In genomic region chr14:49908433-49908782, GRCh38 we compare ENCODE assay signal across 13 cellular contexts. TPM values are rescaled to one million over a fixed set of nuclear protein-coding genes. Genes with fewer than 3 reads are reported as not detected.
DNase-seq lines count a peak whose midpoint lies in the region; ATAC-seq and TF ChIP-seq lines count a peak whose summit lies in the region.
"Had no signal": no experiment of that assay in that cellular context is flagged by ENCODE, and none has a peak within 500 bp of the region (broad histone marks: within the 10 kb centered on the region; RNA-seq: fewer than 3 reads in every experiment).

No MANE protein-coding gene starts in this region.

- peaks cover 17% of the 10 kb centered on the region for H3K36me3 Mint-ChIP-seq in activated naive CD8-positive, alpha-beta T cell treated with anti-CD3 and anti-CD28 coated beads for 36 hours

- DNase-seq in heart right ventricle (no peak), left ventricle myocardium superior (no peak), iris pigment epithelial cell (ENCODE audit: low read depth) (peak; percentile 41), upper lobe of left lung (no peak), NCI-H187 (lab: John Stamatoyannopoulos, UW) (no peak), HEK293T (ENCODE audit: extremely low spot score) (no peak)
- DNase-seq in activated naive CD8-positive, alpha-beta T cell treated with anti-CD3 and anti-CD28 coated beads for 36 hours = no peak
- DNase-seq: activated CD4-positive, alpha-beta T cell treated with anti-CD3 and anti-CD28 coated beads, Interleukin-2, amount 50 U/mL, for 48 hours; DND-41; NCI-H2029; right lobe of liver; uterus had no signal

- TF ChIP-seq CTCF in heart right ventricle (IDR thresholded peaks at IDR 0.05) = no peak
- no peak for TF ChIP-seq CTCF in upper lobe of left lung (IDR thresholded peaks at IDR 0.05)

- H3K9me3 ChIP-seq in heart right ventricle (no peaks in the 10 kb centered on the region), upper lobe of left lung (no peaks in the 10 kb centered on the region)
- H3K9me3 ChIP-seq: right lobe of liver, uterus had no signal

- H3K36me3 ChIP-seq in heart right ventricle = no peaks in the 10 kb centered on the region
- no peaks in the 10 kb centered on the region for H3K36me3 ChIP-seq in upper lobe of left lung
- H3K36me3 ChIP-seq: right lobe of liver, uterus had no signal

- ATAC-seq in heart right ventricle (no peak), left ventricle myocardium superior (no peak), upper lobe of left lung (ENCODE audit: low FRiP score in 2 of 2) (no peak), HG02571 (IDR thresholded peaks at IDR 0.05; ENCODE audit: unreplicated experiment) (no peak)

- TF ChIP-seq EP300 in upper lobe of left lung (IDR thresholded peaks at IDR 0.05) = no peak

- H3K27me3 ChIP-seq in heart right ventricle = no peaks in the 10 kb centered on the region
- H3K27me3 ChIP-seq in upper lobe of left lung = no peaks in the 10 kb centered on the region
- H3K27me3 ChIP-seq: right lobe of liver, uterus had no signal

- H3K27ac ChIP-seq in heart right ventricle = peak overlapping the region in 7 of 10 donors; percentile 6 to 86 (median 33)
- peak overlapping the region in 3 of 4 donors; percentile 43 to 79 (median 71) for H3K27ac ChIP-seq in upper lobe of left lung

- CTCF ChIA-PET in HEK293T (lab: Yijun Ruan, JAX) = no interaction called here

- TF ChIP-seq POLR2A in upper lobe of left lung (IDR thresholded peaks at IDR 0.05) = no peak

- peaks cover 38% of the 10 kb centered on the region for H3K4me1 Mint-ChIP-seq in activated naive CD8-positive, alpha-beta T cell treated with anti-CD3 and anti-CD28 coated beads for 36 hours

- H3K4me3 ChIP-seq in heart right ventricle (no peak overlapping the region), upper lobe of left lung (no peak overlapping the region)
- H3K4me3 ChIP-seq: right lobe of liver, uterus had no signal

- 0% methylated on average over 1 of the region's 1 CpG for WGBS in heart right ventricle, 2 donors
- 0% methylated on average over 1 of the region's 1 CpG for WGBS in upper lobe of left lung, 2 donors

- POLR2A ChIA-PET in HEK293T (lab: Yijun Ruan, JAX) = interaction anchor here (1.7 kb wide), 1 partner anchor 16 kb away, joined by 5 read pairs; no protein-coding TSS in a partner anchor

- peak overlapping the region; percentile 85 for H3K27ac Mint-ChIP-seq in activated naive CD8-positive, alpha-beta T cell treated with anti-CD3 and anti-CD28 coated beads for 36 hours

- intact Hi-C loops in heart right ventricle (cut with DNase I) = loop anchor here in 1 of 10 donors (10.0 kb wide), 1 partner anchor 66 kb away; no protein-coding TSS in a partner anchor
- intact Hi-C loops in left ventricle myocardium superior (cut with micrococcal nuclease) = no loop called here

- no peaks in the 10 kb centered on the region for H3K27me3 Mint-ChIP-seq in activated naive CD8-positive, alpha-beta T cell treated with anti-CD3 and anti-CD28 coated beads for 36 hours

- peaks cover 0 to 64% (median 7%) of the 10 kb centered on the region in 9 donors for H3K4me1 ChIP-seq in heart right ventricle
- H3K4me1 ChIP-seq in upper lobe of left lung = peaks cover 10 to 29% (median 26%) of the 10 kb centered on the region in 4 donors
- H3K4me1 ChIP-seq: right lobe of liver, uterus had no signal

- peaks cover 2% of the 10 kb centered on the region for H3K9me3 Mint-ChIP-seq in activated naive CD8-positive, alpha-beta T cell treated with anti-CD3 and anti-CD28 coated beads for 36 hours

- H3K4me3 Mint-ChIP-seq in activated naive CD8-positive, alpha-beta T cell treated with anti-CD3 and anti-CD28 coated beads for 36 hours = peak overlapping the region; percentile 32

TF ChIP-seq in HEK293T, 16 proteins besides CTCF, POLR2A, EP300 and RAD21:
- no peak for TF ChIP-seq PKNOX1 (IDR thresholded peaks at IDR 0.05)
- no peak for TF ChIP-seq ZNF384 (IDR thresholded peaks at IDR 0.05)
- no peak for TF ChIP-seq FOXA1 (IDR thresholded peaks at IDR 0.05)
- TF ChIP-seq FOXM1 (IDR thresholded peaks at IDR 0.05; ENCODE audit: borderline replicate concordance) = no peak
- no peak for TF ChIP-seq BHLHE40 (IDR thresholded peaks at IDR 0.05; ENCODE audit: borderline replicate concordance)
- TF ChIP-seq NFRKB (IDR thresholded peaks at IDR 0.05) = no peak
- TF ChIP-seq CTBP1 (IDR thresholded peaks at IDR 0.05; ENCODE audit: borderline replicate concordance) = no peak
- no peak for TF ChIP-seq L3MBTL2 (conservative IDR thresholded peaks at IDR 0.05)
- no peak for TF ChIP-seq LEF1 (IDR thresholded peaks at IDR 0.05; ENCODE audit: borderline replicate concordance)
- no peak for TF ChIP-seq HDGF (IDR thresholded peaks at IDR 0.05; ENCODE audit: borderline replicate concordance)
- TF ChIP-seq FOXK2 (IDR thresholded peaks at IDR 0.05) = no peak
- TF ChIP-seq ARNT (IDR thresholded peaks at IDR 0.05) = no peak
- no peak for TF ChIP-seq SP1 (IDR thresholded peaks at IDR 0.05)
- no peak for TF ChIP-seq ELF4 (IDR thresholded peaks at IDR 0.05)
- no peak for TF ChIP-seq TARDBP (IDR thresholded peaks at IDR 0.05)

RNA-seq across cellular contexts. Expression of gene ARF6, which starts 15.5 kb away (rescaled TPM):
- 10 to 100 TPM; 19.0 to 40.5 (median 25.5) TPM for total RNA-seq in heart right ventricle
- polyA plus RNA-seq in heart right ventricle = 10 to 100 TPM; 11.0 to 19.7 TPM
- total RNA-seq in left ventricle myocardium superior = 24.6 TPM
- 100 to 1,000 TPM; 134 to 135 TPM for total RNA-seq in activated naive CD8-positive, alpha-beta T cell treated with anti-CD3 and anti-CD28 coated beads for 36 hours
- 10 to 100 TPM; 21.0 to 81.8 (median 61.0) TPM for total RNA-seq in upper lobe of left lung

RNA-seq across cellular contexts. Expression of gene NEMF, which starts 55.8 kb away (rescaled TPM):
- total RNA-seq in heart right ventricle (10 to 100 TPM; 45.0 to 67.4 (median 55.5) TPM), left ventricle myocardium superior (50.1 TPM), upper lobe of left lung (100 to 1,000 TPM in 2 of 6 donors, 10 to 100 TPM in 4; 47.9 to 293 (median 73.7) TPM)
- polyA plus RNA-seq in heart right ventricle = 10 to 100 TPM; 18.0 to 54.2 TPM
- total RNA-seq in activated naive CD8-positive, alpha-beta T cell treated with anti-CD3 and anti-CD28 coated beads for 36 hours = 10 to 100 TPM; 53.7 to 64.6 TPM
